8 cellular contexts compared by ENCODE assay signal in the genomic region with DNA sequence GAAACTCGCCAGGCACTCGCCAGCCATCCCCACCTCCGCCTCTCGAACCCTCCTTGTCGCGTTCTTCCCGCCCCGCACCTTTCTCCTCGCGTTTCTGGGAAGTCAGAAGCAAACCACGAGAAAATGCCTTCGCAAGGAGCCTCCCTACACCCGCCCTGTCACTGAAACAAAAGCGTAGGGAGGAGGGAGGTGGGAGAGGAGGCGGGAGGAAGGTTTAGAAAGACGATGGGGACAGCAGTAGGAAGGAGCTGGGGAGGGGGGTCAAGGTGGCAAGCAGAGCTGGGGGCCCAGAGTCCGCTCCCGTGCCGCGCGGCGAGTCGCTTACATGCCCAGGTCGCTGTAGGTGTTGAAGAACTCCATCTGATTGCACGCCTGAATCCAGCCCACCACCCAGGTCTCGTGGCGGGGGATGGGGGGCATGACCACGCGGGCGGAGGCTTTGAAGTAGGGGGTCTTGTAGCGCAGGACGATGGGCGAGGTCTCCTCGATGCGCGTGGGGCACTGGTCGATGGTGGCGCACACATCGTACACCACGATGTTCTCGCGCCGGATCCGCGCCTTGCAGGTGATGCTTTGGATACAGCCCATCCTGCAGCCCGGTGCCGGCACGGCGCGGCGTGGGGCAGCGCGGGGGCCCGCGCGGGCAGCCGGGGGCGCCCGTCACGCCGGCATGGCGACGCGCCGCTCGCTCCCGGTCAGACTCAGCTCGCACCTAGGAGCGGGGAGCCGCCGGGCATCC. TPM values are rescaled to one million over a fixed set of nuclear protein-coding genes. Genes with fewer than 3 reads are reported as not detected.
DNase-seq lines count a peak whose midpoint lies in the region; ATAC-seq, FAIRE-seq and TF ChIP-seq lines count a peak whose summit lies in the region.

No MANE protein-coding gene starts in this region.

- no peak for ATAC-seq in HG02870 (IDR thresholded peaks at IDR 0.05; ENCODE audit: unreplicated experiment)

- H3K27me3 Mint-ChIP-seq in activated naive CD4-positive, alpha-beta T cell treated with anti-CD3 and anti-CD28 coated beads, Interleukin-2, amount 10 ng/mL, durations not matched to agents 7 days and 5 days: peaks cover 67% of the 10 kb centered on the region
- H3K27me3 Mint-ChIP-seq in mesothelial cell of epicardium (ENCODE audit: low read depth): peaks cover 88% of the 10 kb centered on the region

- TF ChIP-seq CTCF in coronary artery (IDR thresholded peaks at IDR 0.05) (no peak), mesothelial cell of epicardium (IDR thresholded peaks at IDR 0.05; ENCODE audit: unreplicated experiment) (no peak)

- no peak overlapping the region for H3K27ac ChIP-seq in coronary artery

- CTCF ChIA-PET in activated naive CD4-positive, alpha-beta T cell treated with anti-CD3 and anti-CD28 coated beads, Interleukin-2, amount 10 ng/mL, durations not matched to agents 7 days and 5 days (lab: Charles Lee): no interaction called here

- no peak overlapping the region for H3K27ac Mint-ChIP-seq in activated naive CD4-positive, alpha-beta T cell treated with anti-CD3 and anti-CD28 coated beads, Interleukin-2, amount 10 ng/mL, durations not matched to agents 7 days and 5 days
- H3K27ac Mint-ChIP-seq in mesothelial cell of epicardium: no peak overlapping the region

- DNase-seq in activated naive CD4-positive, alpha-beta T cell treated with anti-CD3 and anti-CD28 coated beads, Interleukin-2, amount 10 ng/mL, durations not matched to agents 7 days and 5 days: peak; percentile 21
- no peak for DNase-seq in activated naive CD4-positive, alpha-beta T cell treated with anti-CD3 and anti-CD28 coated beads, Interleukin-2, amount 50 U/mL, for 16 hours
- DNase-seq in NCI-H69 (lab: John Stamatoyannopoulos, UW): peak; percentile 53
- no peak for DNase-seq in coronary artery (ENCODE audit: low spot score)
- no peak for DNase-seq in mesothelial cell of epicardium (ENCODE audit: low spot score in 2 of 2, unreplicated experiment in 2 of 2)
- DNase-seq in urothelium cell line (ENCODE audit: low spot score): peak; percentile 34
- DNase-seq in NOMO-1 treated with DMSO at 0.1 percent for 48 hours (lab: John Stamatoyannopoulos, UW; ENCODE audit: unreplicated experiment): no peak

- peaks cover 17% of the 10 kb centered on the region for H3K4me1 Mint-ChIP-seq in activated naive CD4-positive, alpha-beta T cell treated with anti-CD3 and anti-CD28 coated beads, Interleukin-2, amount 10 ng/mL, durations not matched to agents 7 days and 5 days
- peaks cover 5% of the 10 kb centered on the region for H3K4me1 Mint-ChIP-seq in mesothelial cell of epicardium

- H3K4me3 ChIP-seq in coronary artery: peak overlapping the region; percentile 84

- H3K36me3 Mint-ChIP-seq in activated naive CD4-positive, alpha-beta T cell treated with anti-CD3 and anti-CD28 coated beads, Interleukin-2, amount 10 ng/mL, durations not matched to agents 7 days and 5 days: peaks cover 2% of the 10 kb centered on the region
- H3K36me3 Mint-ChIP-seq in mesothelial cell of epicardium: no peaks in the 10 kb centered on the region

- H3K4me3 Mint-ChIP-seq in activated naive CD4-positive, alpha-beta T cell treated with anti-CD3 and anti-CD28 coated beads, Interleukin-2, amount 10 ng/mL, durations not matched to agents 7 days and 5 days: peak overlapping the region; percentile 70
- peak overlapping the region; percentile 66 for H3K4me3 Mint-ChIP-seq in mesothelial cell of epicardium

- no peaks in the 10 kb centered on the region for H3K9me3 Mint-ChIP-seq in activated naive CD4-positive, alpha-beta T cell treated with anti-CD3 and anti-CD28 coated beads, Interleukin-2, amount 10 ng/mL, durations not matched to agents 7 days and 5 days
- H3K9me3 Mint-ChIP-seq in mesothelial cell of epicardium: no peaks in the 10 kb centered on the region

- FAIRE-seq in urothelium cell line (lab: Jason Lieb, UNC): peak; percentile 69

RNA-seq across cellular contexts. Expression of gene FAM78B, which starts 1.0 kb away (rescaled TPM):
- 0.07 to 0.16 TPM in 2 of 3 replicates, not detected in the other for total RNA-seq in mesothelial cell of epicardium

Comparison
In these comparisons a context has a peak if more than half of its experiments do, and no peak if none do; other contexts are left out.
1. DNase-seq: peak in activated naive CD4-positive, alpha-beta T cell treated with anti-CD3 and anti-CD28 coated beads, Interleukin-2, amount 10 ng/mL, durations not matched to agents 7 days and 5 days (single experiment), NCI-H69 (single experiment) and urothelium cell line (single experiment); none in activated naive CD4-positive, alpha-beta T cell treated with anti-CD3 and anti-CD28 coated beads, Interleukin-2, amount 50 U/mL, for 16 hours (single experiment), coronary artery (single experiment), mesothelial cell of epicardium (0 of 2) and NOMO-1 treated with DMSO at 0.1 percent for 48 hours (single experiment).